15 cellular contexts compared by ENCODE assay signal in genomic region chr4:38223801-38224236, GRCh38.
DNase-seq lines count a peak whose midpoint lies in the region; ATAC-seq and TF ChIP-seq lines count a peak whose summit lies in the region.
"Had no signal": no experiment of that assay in that cellular context is flagged by ENCODE, and none has a peak within 500 bp of the region (broad histone marks: within the 10 kb centered on the region; RNA-seq: fewer than 3 reads in every experiment).

No MANE protein-coding gene starts in this region.

- H3K36me3 Mint-ChIP-seq in MCF 10A (ENCODE audit: insufficient read depth, unreplicated experiment) (no peaks in the 10 kb centered on the region), nephron progenitor cell (ENCODE audit: low read depth) (peaks cover 4% of the 10 kb centered on the region)
- H3K36me3 Mint-ChIP-seq: activated naive CD4-positive, alpha-beta T cell treated with anti-CD3 and anti-CD28 coated beads, Interleukin-2, amount 10 ng/mL, durations not matched to agents 7 days and 5 days had no signal

- no TSS peak for BruUV-seq in MCF 10A (replicated peaks; lab: Mats Ljungman, UMichigan)

- POLR2A ChIA-PET in MCF 10A (lab: Yijun Ruan, JAX), result interaction anchor here (0.7 kb wide), 1 partner anchor 486 kb away, joined by 3 read pairs; no protein-coding TSS in a partner anchor

- H3K4me1 ChIP-seq in breast epithelium (peaks cover 0 to 10% of the 10 kb centered on the region in 2 donors), transverse colon (peaks cover 11 to 24% (median 24%) of the 10 kb centered on the region in 4 donors), foreskin keratinocyte (no peaks in the 10 kb centered on the region)

- CTCF ChIA-PET in MCF 10A (lab: Yijun Ruan, JAX), result interaction anchor here (0.6 to 0.7 kb wide), 2 partner anchors 16 to 161 kb away, joined by 3 read pairs; no protein-coding TSS in a partner anchor

- no peak for ATAC-seq in GM18907 (IDR thresholded peaks at IDR 0.05; ENCODE audit: unreplicated experiment)
- no peak for ATAC-seq in foreskin keratinocyte

- H3K27me3 Mint-ChIP-seq in MCF 10A (ENCODE audit: insufficient read depth, unreplicated experiment), result no peaks in the 10 kb centered on the region
- peaks cover 4% of the 10 kb centered on the region for H3K27me3 Mint-ChIP-seq in nephron progenitor cell (ENCODE audit: low read depth, poor library complexity)

- no peak overlapping the region for H3K4me3 ChIP-seq in breast epithelium
- no peak overlapping the region for H3K4me3 ChIP-seq in transverse colon
- H3K4me3 ChIP-seq: lung, tibial artery had no signal

- TF ChIP-seq EP300 in transverse colon (IDR thresholded peaks at IDR 0.05; ENCODE audit: low read depth), result no peak

- H3K27me3 ChIP-seq in breast epithelium (no peaks in the 10 kb centered on the region), transverse colon (no peaks in the 10 kb centered on the region), foreskin keratinocyte (no peaks in the 10 kb centered on the region)
- H3K27me3 ChIP-seq: tibial artery had no signal

- no peak overlapping the region for H3K4me3 Mint-ChIP-seq in MCF 10A (ENCODE audit: unreplicated experiment)
- no peak overlapping the region for H3K4me3 Mint-ChIP-seq in nephron progenitor cell
- H3K4me3 Mint-ChIP-seq: activated naive CD4-positive, alpha-beta T cell treated with anti-CD3 and anti-CD28 coated beads, Interleukin-2, amount 10 ng/mL, durations not matched to agents 7 days and 5 days had no signal

- no peaks in the 10 kb centered on the region for H3K4me1 Mint-ChIP-seq in MCF 10A (ENCODE audit: insufficient read depth, unreplicated experiment)
- H3K4me1 Mint-ChIP-seq in nephron progenitor cell, result peaks cover 50% of the 10 kb centered on the region
- H3K4me1 Mint-ChIP-seq: activated naive CD4-positive, alpha-beta T cell treated with anti-CD3 and anti-CD28 coated beads, Interleukin-2, amount 10 ng/mL, durations not matched to agents 7 days and 5 days had no signal

- TF ChIP-seq CTCF in breast epithelium (IDR thresholded peaks at IDR 0.05), result no peak
- TF ChIP-seq CTCF in MCF 10A (IDR thresholded peaks at IDR 0.05; ENCODE audit: unreplicated experiment), result no peak
- no peak for TF ChIP-seq CTCF in nephron progenitor cell (IDR thresholded peaks at IDR 0.05)
- no peak for TF ChIP-seq CTCF in transverse colon (IDR thresholded peaks at IDR 0.05)
- TF ChIP-seq CTCF in foreskin keratinocyte (conservative IDR thresholded peaks at IDR 0.05), result no peak

- in situ Hi-C loops in transverse colon (cut with MboI; ENCODE audit: low pct_ligation_motif_present in 1 of 4, low pct_unique_long_range_greater_than_20kb in 1 of 4, low sequenced_read_pairs in 3 of 4), result no loop called here

- no peak overlapping the region for H3K27ac Mint-ChIP-seq in MCF 10A (ENCODE audit: low read depth, unreplicated experiment)
- H3K27ac Mint-ChIP-seq in nephron progenitor cell, result peak overlapping the region; percentile 90
- H3K27ac Mint-ChIP-seq: activated naive CD4-positive, alpha-beta T cell treated with anti-CD3 and anti-CD28 coated beads, Interleukin-2, amount 10 ng/mL, durations not matched to agents 7 days and 5 days had no signal

- H3K27ac ChIP-seq in breast epithelium, result peak overlapping the region; percentile 29 to 40
- H3K27ac ChIP-seq in transverse colon, result peak overlapping the region; percentile 64 to 77 (median 72)
- H3K27ac ChIP-seq in foreskin keratinocyte, result no peak overlapping the region
- H3K27ac ChIP-seq: tibial artery had no signal

- no peaks in the 10 kb centered on the region for H3K9me3 ChIP-seq in breast epithelium
- no peaks in the 10 kb centered on the region for H3K9me3 ChIP-seq in transverse colon
- H3K9me3 ChIP-seq: tibial artery had no signal

- H3K36me3 ChIP-seq in breast epithelium, result no peaks in the 10 kb centered on the region
- no peaks in the 10 kb centered on the region for H3K36me3 ChIP-seq in transverse colon
- H3K36me3 ChIP-seq: tibial artery had no signal

- WGBS in transverse colon (ENCODE audit: low coverage in 1 of 2), 2 donors, result 36 to 50% methylated on average over 8 of the region's 8 CpGs

- no peak for TF ChIP-seq POLR2A in breast epithelium (IDR thresholded peaks at IDR 0.05)
- TF ChIP-seq POLR2A in transverse colon (IDR thresholded peaks at IDR 0.05), result no peak

- intact Hi-C loops in breast epithelium (cut with DNase I; ENCODE audit: low total_unique reads), result no loop called here
- intact Hi-C loops in MCF 10A (cut with micrococcal nuclease), result no loop called here
- intact Hi-C loops in head of caudate nucleus (cut with DNase I), result no loop called here
- intact Hi-C loops in transverse colon (cut with DNase I; ENCODE audit: low total_unique reads), result no loop called here

- H3K9me3 Mint-ChIP-seq in MCF 10A (ENCODE audit: unreplicated experiment), result no peaks in the 10 kb centered on the region
- H3K9me3 Mint-ChIP-seq in nephron progenitor cell, result peaks cover 19% of the 10 kb centered on the region
- H3K9me3 Mint-ChIP-seq: activated naive CD4-positive, alpha-beta T cell treated with anti-CD3 and anti-CD28 coated beads, Interleukin-2, amount 10 ng/mL, durations not matched to agents 7 days and 5 days had no signal

- DNase-seq in breast epithelium (ENCODE audit: low spot score in 2 of 2) (no peak), MCF 10A (ENCODE audit: unreplicated experiment) (no peak), head of caudate nucleus (peak; percentile 43 to 89 (median 77)), nephron progenitor cell (no peak), transverse colon (peak; percentile 26), NCI-H1417 (lab: John Stamatoyannopoulos, UW) (no peak), foreskin keratinocyte (no peak)
- DNase-seq: 8988T; activated naive CD4-positive, alpha-beta T cell treated with anti-CD3 and anti-CD28 coated beads, Interleukin-2, amount 10 ng/mL, durations not matched to agents 7 days and 5 days; foreskin fibroblast; NCI-H1092 treated with DMSO at 0.1 percent for 48 hours; NCI-H510A treated with DMSO at 0.1 percent for 48 hours had no signal

Comparison
In these comparisons a context has a peak if more than half of its experiments do, and no peak if none do; other contexts are left out.
1. DNase-seq: peak in head of caudate nucleus (42 of 42) and transverse colon (single experiment); none in breast epithelium (0 of 2), MCF 10A (single experiment), nephron progenitor cell (single experiment), NCI-H1417 (0 of 3) and foreskin keratinocyte (0 of 2).